Comparison of ENCODE assay signal across 21 cellular contexts in genomic region chr3:172146349-172146748, GRCh38.
"Had no signal": no experiment of that assay in that cellular context is flagged by ENCODE, and none has a peak within 500 bp of the region (broad histone marks: within the 10 kb centered on the region; RNA-seq: fewer than 3 reads in every experiment).

No MANE protein-coding gene starts in this region.

- H3K36me3 ChIP-seq: colonic mucosa, stomach had no signal

- H3K4me3 Mint-ChIP-seq: activated B cell treated with CpG ODN at 0.5 μM for 24 hours; activated CD4-positive, alpha-beta memory T cell treated with anti-CD3 and anti-CD28 coated beads for 36 hours; activated CD8-positive, alpha-beta memory T cell treated with anti-CD3 and anti-CD28 coated beads, Interleukin-2, amount 10 ng/mL, durations not matched to agents 7 days and 5 days; activated naive CD4-positive, alpha-beta T cell treated with anti-CD3 and anti-CD28 coated beads for 36 hours; brain; nephron progenitor cell; T-cell; type B pancreatic cell had no signal

- FAIRE-seq: endometrium had no signal

- H3K27me3 ChIP-seq: colonic mucosa, stomach had no signal

- H3K9me3 Mint-ChIP-seq: activated B cell treated with CpG ODN at 0.5 μM for 24 hours; activated CD4-positive, alpha-beta memory T cell treated with anti-CD3 and anti-CD28 coated beads for 36 hours; activated naive CD4-positive, alpha-beta T cell treated with anti-CD3 and anti-CD28 coated beads for 36 hours; T-cell had no signal

- H3K9me3 ChIP-seq: colonic mucosa, psoas muscle, stomach had no signal

- H3K27ac Mint-ChIP-seq: activated B cell treated with CpG ODN at 0.5 μM for 24 hours; activated CD4-positive, alpha-beta memory T cell treated with anti-CD3 and anti-CD28 coated beads for 36 hours; activated CD8-positive, alpha-beta memory T cell treated with anti-CD3 and anti-CD28 coated beads, Interleukin-2, amount 10 ng/mL, durations not matched to agents 7 days and 5 days; activated naive CD4-positive, alpha-beta T cell treated with anti-CD3 and anti-CD28 coated beads for 36 hours; nephron progenitor cell; T-cell; type B pancreatic cell had no signal

- H3K27ac ChIP-seq: colonic mucosa, skin epidermis had no signal

- ATAC-seq: activated CD8-positive, alpha-beta memory T cell treated with anti-CD3 and anti-CD28 coated beads, Interleukin-2, amount 10 ng/mL, durations not matched to agents 7 days and 5 days; psoas muscle; right cardiac atrium; T-cell had no signal

- DNase-seq: activated B cell treated with CpG ODN at 0.5 μM for 24 hours; activated CD4-positive, alpha-beta memory T cell treated with anti-CD3 and anti-CD28 coated beads for 36 hours; activated CD4-positive, alpha-beta T cell treated with anti-CD3 and anti-CD28 coated beads for 4 hours; activated CD8-positive, alpha-beta memory T cell treated with anti-CD3 and anti-CD28 coated beads, Interleukin-2, amount 10 ng/mL, durations not matched to agents 7 days and 5 days; activated naive CD4-positive, alpha-beta T cell treated with anti-CD3 and anti-CD28 coated beads for 36 hours; central memory CD4-positive, alpha-beta T cell; colonic mucosa; erythroblast; foreskin melanocyte; glutamatergic neuron; nephron progenitor cell; psoas muscle; stimulated activated CD4-positive, alpha-beta T cell treated with anti-CD3 and anti-CD28 coated beads, Interleukin-15, amount 100 ng/mL, for 24 hours; stimulated activated CD4-positive, alpha-beta T cell treated with anti-CD3 and anti-CD28 coated beads, Interleukin-2, amount 100 ng/mL, for 48 hours; stomach; T-cell had no signal

- H3K27me3 Mint-ChIP-seq: activated B cell treated with CpG ODN at 0.5 μM for 24 hours; activated CD4-positive, alpha-beta memory T cell treated with anti-CD3 and anti-CD28 coated beads for 36 hours; activated CD8-positive, alpha-beta memory T cell treated with anti-CD3 and anti-CD28 coated beads, Interleukin-2, amount 10 ng/mL, durations not matched to agents 7 days and 5 days; brain; T-cell; type B pancreatic cell had no signal

- H3K36me3 Mint-ChIP-seq: activated CD4-positive, alpha-beta memory T cell treated with anti-CD3 and anti-CD28 coated beads for 36 hours had no signal

- H3K4me3 ChIP-seq: colonic mucosa, psoas muscle, skin epidermis, stomach had no signal
